In genomic region chr16:84371553-84371865, GRCh38 we compare ENCODE assay signal across 13 cellular contexts. TPM values are rescaled to one million over a fixed set of nuclear protein-coding genes. Genes with fewer than 3 reads are reported as not detected.
A peak's percentile ranks its signal among the peaks of the same experiment; 100 is the strongest.
DNase-seq lines count a peak whose midpoint lies in the region; ATAC-seq and TF ChIP-seq lines count a peak whose summit lies in the region.
"Had no signal": no experiment of that assay in that cellular context is flagged by ENCODE, and none has a peak within 500 bp of the region (broad histone marks: within the 10 kb centered on the region; RNA-seq: fewer than 3 reads in every experiment).

No MANE protein-coding gene starts in this region.

- TF ChIP-seq CTCF in Caco-2 (IDR thresholded peaks at IDR 0.05; ENCODE audit: insufficient read depth in 1 of 2, low read depth in 1 of 2, low read length in 1 of 2, severe bottlenecking in 1 of 2, unreplicated experiment in 1 of 2), result no peak
- TF ChIP-seq CTCF in PC-9 (conservative IDR thresholded peaks at IDR 0.05), result no peak
- no peak for TF ChIP-seq CTCF in epithelial cell of esophagus (IDR thresholded peaks at IDR 0.05; ENCODE audit: insufficient read depth, low read depth, low read length, missing control alignments)
- TF ChIP-seq CTCF in MCF 10A (IDR thresholded peaks at IDR 0.05; ENCODE audit: unreplicated experiment), result no peak

- POLR2A ChIA-PET in Caco-2 (lab: Charles Lee) (no interaction called here), PC-9 (lab: Charles Lee; ENCODE audit: unreplicated experiment) (no interaction called here), MCF 10A (lab: Yijun Ruan, JAX) (no interaction called here)

- no peak overlapping the region for H3K27ac ChIP-seq in PC-9

- peak overlapping the region; percentile 98 for H3K4me2 ChIP-seq in PC-9

- no peaks in the 10 kb centered on the region for H3K36me3 ChIP-seq in Caco-2 (ENCODE audit: control insufficient read depth, insufficient read depth, low read length)
- H3K36me3 ChIP-seq in PC-9 (ENCODE audit: low read depth), result no peaks in the 10 kb centered on the region

- no peaks in the 10 kb centered on the region for H3K9me2 ChIP-seq in PC-9 (ENCODE audit: insufficient read depth)

- H3K27me3 Mint-ChIP-seq in Caco-2 (ENCODE audit: insufficient read depth, unreplicated experiment) (no peaks in the 10 kb centered on the region), MCF 10A (ENCODE audit: insufficient read depth, unreplicated experiment) (peaks cover 70% of the 10 kb centered on the region)

- CTCF ChIA-PET in Caco-2 (lab: Charles Lee) (no interaction called here), PC-9 (lab: Charles Lee) (interaction anchor here (0.6 kb wide), 1 partner anchor 135 kb away, joined by 6 read pairs; no protein-coding TSS in a partner anchor), MCF 10A (lab: Yijun Ruan, JAX) (no interaction called here)

- peaks cover 32% of the 10 kb centered on the region for H3K79me2 ChIP-seq in PC-9 (ENCODE audit: low read depth)

- H3K27me3 ChIP-seq in Caco-2 (replicated peaks; ENCODE audit: control insufficient read depth, insufficient read depth, low read length) (no peaks in the 10 kb centered on the region), PC-9 (ENCODE audit: insufficient read depth, low read depth) (no peaks in the 10 kb centered on the region)

- H3K4me3 ChIP-seq in Caco-2 (ENCODE audit: low read depth, low read length) (no peak overlapping the region), PC-9 (no peak overlapping the region), epithelial cell of esophagus (ENCODE audit: low read length) (no peak overlapping the region)
- H3K4me3 ChIP-seq: GM23338 had no signal

- peaks cover 42% of the 10 kb centered on the region for H3F3A ChIP-seq in PC-9 (ENCODE audit: insufficient read depth, low read depth)

- DNase-seq in Caco-2 (no peak), PC-9 (no peak), epithelial cell of esophagus (ENCODE audit: low read depth) (peak; percentile 36), MCF 10A (ENCODE audit: unreplicated experiment) (no peak)
- no peak for DNase-seq in stimulated activated CD4-positive, alpha-beta T cell treated with anti-CD3 and anti-CD28 coated beads, Interleukin-4, amount 100 ng/mL, for 1 hour
- DNase-seq: CD8-positive, alpha-beta T cell; COR-L47; H9 had no signal

- H3K36me3 Mint-ChIP-seq in Caco-2 (ENCODE audit: insufficient read depth, unreplicated experiment) (peaks cover 13% of the 10 kb centered on the region), MCF 10A (ENCODE audit: insufficient read depth, unreplicated experiment) (no peaks in the 10 kb centered on the region)
- H3K36me3 Mint-ChIP-seq: CD8-positive, alpha-beta T cell had no signal

- H3K9me3 ChIP-seq in Caco-2 (no peaks in the 10 kb centered on the region), PC-9 (ENCODE audit: insufficient read depth, low read depth) (no peaks in the 10 kb centered on the region)

- H4K20me1 ChIP-seq in PC-9 (ENCODE audit: insufficient read depth), result no peaks in the 10 kb centered on the region

- H2AFZ ChIP-seq in PC-9, result no peak overlapping the region

- intact Hi-C loops in Caco-2 (cut with micrococcal nuclease; ENCODE audit: unreplicated experiment) (no loop called here), PC-9 (cut with micrococcal nuclease; ENCODE audit: unreplicated experiment) (no loop called here), MCF 10A (cut with micrococcal nuclease) (no loop called here)

- H3K4me1 ChIP-seq in Caco-2 (peaks cover 15% of the 10 kb centered on the region), PC-9 (replicated peaks; ENCODE audit: insufficient read depth) (peaks cover 33% of the 10 kb centered on the region)

- no peak overlapping the region for H3K4me3 Mint-ChIP-seq in Caco-2 (ENCODE audit: unreplicated experiment)
- H3K4me3 Mint-ChIP-seq in MCF 10A (ENCODE audit: unreplicated experiment), result no peak overlapping the region
- H3K4me3 Mint-ChIP-seq: B cell; CD14-positive monocyte; CD8-positive, alpha-beta T cell; GM23338; H9 had no signal

- H3K27ac Mint-ChIP-seq in Caco-2 (ENCODE audit: unreplicated experiment) (peak overlapping the region; percentile 41), MCF 10A (ENCODE audit: low read depth, unreplicated experiment) (no peak overlapping the region)
- H3K27ac Mint-ChIP-seq: B cell; CD8-positive, alpha-beta T cell; GM23338; H9 had no signal

- H3K4me1 Mint-ChIP-seq in Caco-2 (ENCODE audit: low read depth, unreplicated experiment), result peaks cover 16% of the 10 kb centered on the region
- H3K4me1 Mint-ChIP-seq in MCF 10A (ENCODE audit: insufficient read depth, unreplicated experiment), result no peaks in the 10 kb centered on the region

- H3K9me3 Mint-ChIP-seq in Caco-2 (ENCODE audit: unreplicated experiment), result no peaks in the 10 kb centered on the region
- H3K9me3 Mint-ChIP-seq in MCF 10A (ENCODE audit: unreplicated experiment), result no peaks in the 10 kb centered on the region
- H3K9me3 Mint-ChIP-seq: CD8-positive, alpha-beta T cell; GM23338; H9 had no signal

- BruUV-seq in Caco-2 (replicated peaks; lab: Mats Ljungman, UMichigan) (no TSS peak), PC-9 (replicated peaks; lab: Mats Ljungman, UMichigan) (no TSS peak), MCF 10A (replicated peaks; lab: Mats Ljungman, UMichigan) (no TSS peak)

- no peak for ATAC-seq in GM19452 (IDR thresholded peaks at IDR 0.05; ENCODE audit: unreplicated experiment)
- no peak for ATAC-seq in HG02763 (IDR thresholded peaks at IDR 0.05; ENCODE audit: unreplicated experiment)
- ATAC-seq: CD8-positive, alpha-beta T cell; GM23338 had no signal

RNA-seq across cellular contexts. Expression of gene ATP2C2, which starts 3.2 kb away (rescaled TPM):
- total RNA-seq in Caco-2 (2022) (45.7 and 47.0 TPM in 2 replicates), PC-9 (2021) (11.9 and 17.2 TPM in 2 replicates), MCF 10A (2022) (not detected in 2 replicates)
- total RNA-seq: B cell; CD8-positive, alpha-beta T cell had no signal

Comparison
In these comparisons a context has a peak if more than half of its experiments do, and no peak if none do; other contexts are left out.
1. RNA of gene ATP2C2, which starts 3.2 kb away (total RNA-seq): 45.7 to 47.0 TPM in Caco-2 and 11.9 to 17.2 TPM in PC-9; not detected in MCF 10A; every median in the first group is over 10 times any median in the second.